In genomic region chr4:56910172-56910967, GRCh38 we compare ENCODE assay signal across 9 cellular contexts. TPM values are rescaled to one million over a fixed set of nuclear protein-coding genes. Genes with fewer than 3 reads are reported as not detected.
DNase-seq lines count a peak whose midpoint lies in the region; ATAC-seq and TF ChIP-seq lines count a peak whose summit lies in the region.
"Had no signal": no experiment of that assay in that cellular context is flagged by ENCODE, and none has a peak within 500 bp of the region (broad histone marks: within the 10 kb centered on the region; RNA-seq: fewer than 3 reads in every experiment).

No MANE protein-coding gene starts in this region.

- POLR2A ChIA-PET in activated B cell treated with CpG ODN at 0.5 μM for 24 hours (lab: Charles Lee), result interaction anchor here (1.0 to 4.5 kb wide), 3 partner anchors 13 to 68 kb away, joined by 3 to 127 read pairs (median 4); partner anchors contain the start of genes NOA1 and POLR2B

- no peak for ATAC-seq in activated B cell treated with CpG ODN at 0.5 μM for 24 hours (ENCODE audit: low read depth)
- ATAC-seq in GM19324 (IDR thresholded peaks at IDR 0.05; ENCODE audit: low FRiP score, unreplicated experiment), result no peak

- peaks cover 61% of the 10 kb centered on the region for H3K79me2 ChIP-seq in hepatocyte

- peaks cover 41% of the 10 kb centered on the region for H3K4me1 Mint-ChIP-seq in activated CD4-positive, alpha-beta T cell treated with anti-CD3 and anti-CD28 coated beads, Interleukin-2, amount 10 ng/mL, durations not matched to agents 24 days and 14 days
- peaks cover 56% of the 10 kb centered on the region for H3K4me1 Mint-ChIP-seq in activated B cell treated with CpG ODN at 0.5 μM for 24 hours

- H3K9ac ChIP-seq in subcutaneous abdominal adipose tissue (ENCODE audit: low read length in 5 of 5), result no peak overlapping the region

- H3K27ac ChIP-seq in hepatocyte (peak overlapping the region; percentile 99), subcutaneous abdominal adipose tissue (ENCODE audit: low read depth, low read length) (peak overlapping the region; percentile 96)

- H3K9me3 Mint-ChIP-seq in activated CD4-positive, alpha-beta T cell treated with anti-CD3 and anti-CD28 coated beads, Interleukin-2, amount 10 ng/mL, durations not matched to agents 24 days and 14 days, result no peaks in the 10 kb centered on the region
- no peaks in the 10 kb centered on the region for H3K9me3 Mint-ChIP-seq in activated B cell treated with CpG ODN at 0.5 μM for 24 hours

- H3K4me3 ChIP-seq in hepatocyte, result peak overlapping the region; percentile 98
- peak overlapping the region in 2 of 5 donors; percentile 84 to 87 for H3K4me3 ChIP-seq in subcutaneous abdominal adipose tissue (ENCODE audit: low read depth in 1 of 5, low read length in 5 of 5)

- CTCF ChIA-PET in activated B cell treated with CpG ODN at 0.5 μM for 24 hours (lab: Charles Lee), result interaction anchor here (1.5 kb wide), 1 partner anchor 67 kb away, joined by 5 read pairs; the partner anchor contains the start of gene NOA1

- intact Hi-C loops in activated CD4-positive, alpha-beta T cell treated with anti-CD3 and anti-CD28 coated beads, Interleukin-2, amount 10 ng/mL, durations not matched to agents 24 days and 14 days (cut with micrococcal nuclease), result no loop called here
- intact Hi-C loops in activated B cell treated with CpG ODN at 0.5 μM for 24 hours (cut with micrococcal nuclease), result no loop called here

- H3K36me3 ChIP-seq in hepatocyte (replicated peaks; ENCODE audit: insufficient read depth, low read depth) (no peaks in the 10 kb centered on the region), subcutaneous abdominal adipose tissue (ENCODE audit: control insufficient read depth in 5 of 5, insufficient read depth in 5 of 5, low read length in 5 of 5) (peaks cover 0 to 4% (median 0%) of the 10 kb centered on the region in 5 donors)

- H3K9me2 ChIP-seq in hepatocyte (replicated peaks; ENCODE audit: insufficient read depth), result no peaks in the 10 kb centered on the region

- TF ChIP-seq CTCF in activated B cell treated with CpG ODN at 0.5 μM for 24 hours (IDR thresholded peaks at IDR 0.05) (no peak), hepatocyte (IDR thresholded peaks at IDR 0.05; ENCODE audit: poor library complexity) (no peak)

- H3K4me2 ChIP-seq in hepatocyte, result peak overlapping the region; percentile 84

- peak overlapping the region; percentile 98 for H3K4me3 Mint-ChIP-seq in activated CD4-positive, alpha-beta T cell treated with anti-CD3 and anti-CD28 coated beads, Interleukin-2, amount 10 ng/mL, durations not matched to agents 24 days and 14 days
- peak overlapping the region; percentile 91 for H3K4me3 Mint-ChIP-seq in activated B cell treated with CpG ODN at 0.5 μM for 24 hours

- H3K27me3 ChIP-seq in hepatocyte (no peaks in the 10 kb centered on the region), subcutaneous abdominal adipose tissue (ENCODE audit: control insufficient read depth in 5 of 5, insufficient read depth in 4 of 5, low read length in 5 of 5) (no peaks in the 10 kb centered on the region)
- H3K27me3 ChIP-seq: esophagus squamous epithelium had no signal

- peak overlapping the region; percentile 97 for H3K27ac Mint-ChIP-seq in activated CD4-positive, alpha-beta T cell treated with anti-CD3 and anti-CD28 coated beads, Interleukin-2, amount 10 ng/mL, durations not matched to agents 24 days and 14 days
- peak overlapping the region; percentile 96 for H3K27ac Mint-ChIP-seq in activated B cell treated with CpG ODN at 0.5 μM for 24 hours

- WGBS in hepatocyte (ENCODE audit: low lambda C conversion rate, missing lambda C conversion rate), result 48% methylated on average over 6 of the region's 6 CpGs

- peaks cover 54% of the 10 kb centered on the region for H4K20me1 ChIP-seq in hepatocyte (ENCODE audit: insufficient read depth, poor library complexity, severe bottlenecking)

- H3K36me3 Mint-ChIP-seq in activated CD4-positive, alpha-beta T cell treated with anti-CD3 and anti-CD28 coated beads, Interleukin-2, amount 10 ng/mL, durations not matched to agents 24 days and 14 days (ENCODE audit: low read depth), result peaks cover 18% of the 10 kb centered on the region
- H3K36me3 Mint-ChIP-seq in activated B cell treated with CpG ODN at 0.5 μM for 24 hours (ENCODE audit: low read depth), result peaks cover 18% of the 10 kb centered on the region

- no peaks in the 10 kb centered on the region for H3K9me3 ChIP-seq in hepatocyte (ENCODE audit: low read depth)
- no peaks in the 10 kb centered on the region for H3K9me3 ChIP-seq in subcutaneous abdominal adipose tissue (ENCODE audit: control insufficient read depth in 5 of 5, low read length in 5 of 5)
- H3K9me3 ChIP-seq: esophagus squamous epithelium had no signal

- no peak overlapping the region for H2AFZ ChIP-seq in hepatocyte

- no peak for DNase-seq in activated CD4-positive, alpha-beta T cell treated with anti-CD3 and anti-CD28 coated beads, Interleukin-2, amount 10 ng/mL, durations not matched to agents 24 days and 14 days
- DNase-seq in activated CD4-positive, alpha-beta T cell treated with anti-CD3 and anti-CD28 coated beads for 48 hours, result no peak
- DNase-seq in activated B cell treated with CpG ODN at 0.5 μM for 24 hours, result no peak
- no peak for DNase-seq in hepatocyte (ENCODE audit: low spot score)
- DNase-seq in hippocampal formation (lab: John Stamatoyannopoulos, UW), result no peak
- no peak for DNase-seq in retina
- DNase-seq: esophagus squamous epithelium had no signal

- H3K4me1 ChIP-seq in hepatocyte (ENCODE audit: insufficient read depth), result peaks cover 29% of the 10 kb centered on the region
- peaks cover 2 to 67% (median 52%) of the 10 kb centered on the region in 5 donors for H3K4me1 ChIP-seq in subcutaneous abdominal adipose tissue (ENCODE audit: control insufficient read depth in 5 of 5, insufficient read depth in 5 of 5, low read length in 5 of 5)

- H3K27me3 Mint-ChIP-seq in activated CD4-positive, alpha-beta T cell treated with anti-CD3 and anti-CD28 coated beads, Interleukin-2, amount 10 ng/mL, durations not matched to agents 24 days and 14 days, result peaks cover 5% of the 10 kb centered on the region
- H3K27me3 Mint-ChIP-seq in activated B cell treated with CpG ODN at 0.5 μM for 24 hours, result no peaks in the 10 kb centered on the region

RNA-seq across cellular contexts. Expression of gene REST, which starts 2.7 kb away (rescaled TPM):
- 53.4 and 56.0 TPM in 2 replicates for total RNA-seq in activated CD4-positive, alpha-beta T cell treated with anti-CD3 and anti-CD28 coated beads, Interleukin-2, amount 10 ng/mL, durations not matched to agents 24 days and 14 days
- total RNA-seq in activated B cell treated with CpG ODN at 0.5 μM for 24 hours (48.3 and 49.1 TPM in 2 replicates), hepatocyte (47.5 and 50.5 TPM in 2 replicates)
- polyA plus RNA-seq in hepatocyte, result 62.7 and 64.0 TPM in 2 replicates
